ENCODE assay signal across 8 cellular contexts in the genomic region with DNA sequence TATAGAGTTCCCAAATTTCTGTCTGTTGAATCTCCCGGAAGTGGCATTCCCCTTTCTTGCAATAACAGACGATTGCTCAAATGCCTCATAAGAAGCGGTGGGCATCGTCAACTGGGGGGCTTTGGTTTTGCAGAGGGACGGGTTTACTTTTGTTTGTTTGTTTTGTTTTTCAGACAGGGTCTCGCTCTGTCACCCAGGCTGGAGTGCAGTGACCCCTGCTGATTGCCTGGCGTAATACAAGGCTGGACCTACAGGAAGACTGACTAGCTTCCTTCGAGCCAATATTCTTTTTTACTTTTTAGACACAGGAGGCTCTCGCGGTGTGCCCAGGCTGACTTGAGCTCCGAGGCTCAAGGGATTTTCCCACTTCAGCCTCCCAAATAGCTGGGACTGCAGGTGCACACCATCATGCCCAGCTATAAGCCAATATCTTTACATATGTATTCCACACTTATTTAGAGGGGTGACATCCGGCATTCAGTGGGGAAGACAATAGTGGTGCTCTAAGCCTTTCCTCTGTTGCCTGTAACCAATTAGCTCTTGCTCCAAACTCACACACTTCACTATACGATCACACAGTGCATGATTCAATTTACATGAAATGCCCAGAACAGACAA. TPM values are rescaled to one million over a fixed set of nuclear protein-coding genes. Genes with fewer than 3 reads are reported as not detected.
DNase-seq lines count a peak whose midpoint lies in the region; ATAC-seq, FAIRE-seq and TF ChIP-seq lines count a peak whose summit lies in the region.

No MANE protein-coding gene starts in this region.

- H3K4me2 ChIP-seq in A549, result peak overlapping the region; percentile 59

- intact Hi-C loops in transverse colon (cut with DNase I; ENCODE audit: low total_unique reads), result loop anchor here (2.0 kb wide), 1 partner anchor 249 kb away; no protein-coding TSS in a partner anchor

- peak; percentile 50 to 59; a peak in 4 of 5 replicates for TF ChIP-seq RAD21 in A549 (conservative IDR thresholded peaks at IDR 0.05 in 1 of 2, IDR thresholded peaks at IDR 0.05 in 1 of 2)

- H3K27ac ChIP-seq in A549 (no peak overlapping the region), transverse colon (no peak overlapping the region)

- TF ChIP-seq CTCF in A549 (IDR thresholded peaks at IDR 0.05), result peak; percentile 77
- peak; percentile 77 for TF ChIP-seq CTCF in GM13976 (IDR thresholded peaks at IDR 0.05; ENCODE audit: borderline replicate concordance, control extremely low read depth, extremely low read depth, insufficient read depth, missing control alignments)
- TF ChIP-seq CTCF in transverse colon (IDR thresholded peaks at IDR 0.05), result peak in 3 of 5 experiments; percentile 10 to 28 (median 14)

- no peak for TF ChIP-seq EP300 in A549 (IDR thresholded peaks at IDR 0.05)
- TF ChIP-seq EP300 in transverse colon (IDR thresholded peaks at IDR 0.05; ENCODE audit: low read depth), result no peak

- CTCF ChIA-PET in A549 (lab: Yijun Ruan, JAX), result interaction anchor here (0.5 to 5.8 kb wide), 13 partner anchors 10 to 373 kb away, joined by 3 to 71 read pairs (median 4); a partner anchor contains a TSS

- in situ Hi-C loops in GM13976 (cut with MboI; ENCODE audit: low sequenced_read_pairs, unreplicated experiment), result loop anchor here (10.0 kb wide), 1 partner anchor 245 kb away; no protein-coding TSS in a partner anchor
- in situ Hi-C loops in transverse colon (cut with MboI; ENCODE audit: low pct_ligation_motif_present in 1 of 4, low pct_unique_long_range_greater_than_20kb in 1 of 4, low sequenced_read_pairs in 3 of 4), result loop anchor here in 3 of 4 donors (10.0 to 25.0 kb wide), 2 partner anchors 233 to 245 kb away; no protein-coding TSS in a partner anchor

- H3K9ac ChIP-seq in NT2/D1 (ENCODE audit: insufficient read length, low read depth), result no peak overlapping the region

- H3K27me3 ChIP-seq in NT2/D1 (ENCODE audit: insufficient read depth, insufficient read length), result no peaks in the 10 kb centered on the region
- no peaks in the 10 kb centered on the region for H3K27me3 ChIP-seq in transverse colon

- TF ChIP-seq POLR2A in A549 (IDR thresholded peaks at IDR 0.05; ENCODE audit: low read length) (no peak), transverse colon (IDR thresholded peaks at IDR 0.05) (no peak)

- POLR2A ChIA-PET in A549 (lab: Yijun Ruan, JAX), result no interaction called here

- H3K36me3 ChIP-seq in NT2/D1 (ENCODE audit: insufficient read depth, insufficient read length, low read length) (no peaks in the 10 kb centered on the region), transverse colon (no peaks in the 10 kb centered on the region)

- ATAC-seq in A549 (peak; percentile 52 to 74; a peak in 4 of 6 replicates), HG02759 (IDR thresholded peaks at IDR 0.05; ENCODE audit: unreplicated experiment) (peak; percentile 78), left lobe of liver (peak; percentile 67)

- WGBS in A549 (ENCODE audit: missing lambda C conversion rate), result 20% methylated on average over 13 of the region's 13 CpGs
- WGBS in transverse colon (ENCODE audit: low coverage in 1 of 2), 2 donors, result 55 to 56% methylated on average over 11 to 13 of the region's 13 CpGs

- FAIRE-seq in A549 (lab: Jason Lieb, UNC), result no peak

- DNase-seq in A549 (ENCODE audit: low read depth in 1 of 2, low spot score in 1 of 2) (peak; percentile 46 to 51), GM13976 (ENCODE audit: low spot score) (peak; percentile 55), NT2/D1 (ENCODE audit: low read depth, low spot score) (peak; percentile 27), left lobe of liver (ENCODE audit: low spot score) (peak; percentile 56), transverse colon (peak; percentile 18), NCI-H1417 (lab: John Stamatoyannopoulos, UW) (no peak)
- peak; percentile 30 for DNase-seq in activated naive CD4-positive, alpha-beta T cell treated with anti-CD3 and anti-CD28 coated beads, Interleukin-2, amount 50 U/mL, for 16 hours

- H3K9me3 ChIP-seq in A549 (no peaks in the 10 kb centered on the region), NT2/D1 (ENCODE audit: insufficient read depth, low read length) (no peaks in the 10 kb centered on the region), transverse colon (no peaks in the 10 kb centered on the region)

- H3K4me3 ChIP-seq in A549, result no peak overlapping the region
- no peak overlapping the region for H3K4me3 ChIP-seq in NT2/D1 (ENCODE audit: insufficient read length, low read depth)
- H3K4me3 ChIP-seq in transverse colon, result no peak overlapping the region

- H3K4me1 ChIP-seq in A549, result peaks cover 14% of the 10 kb centered on the region
- peaks cover 6% of the 10 kb centered on the region for H3K4me1 ChIP-seq in NT2/D1 (ENCODE audit: insufficient read depth, insufficient read length)
- peaks cover 0 to 12% (median 5%) of the 10 kb centered on the region in 4 donors for H3K4me1 ChIP-seq in transverse colon

TF ChIP-seq in A549, 52 proteins besides CTCF, POLR2A, EP300 and RAD21:
- TF ChIP-seq SMC3 (IDR thresholded peaks at IDR 0.05), result peak; percentile 44; the same call in 2 of the 3 replicates
- TF ChIP-seq TFCP2L1 (CRISPR knock-in tag; IDR thresholded peaks at IDR 0.05), result no peak

RNA-seq across cellular contexts. Expression of a gene that starts 58.1 kb away (rescaled TPM):
- polyA plus RNA-seq in A549 (2011; rRNA removed), result 18.2 and 18.4 TPM in 2 replicates
- polyA plus RNA-seq in A549 (2012; cell fraction: cytosol; rRNA removed), result 2.1 and 2.5 TPM in 2 replicates
- 7.5 and 9.2 TPM in 2 replicates for polyA plus RNA-seq in A549 (2012; cell fraction: nucleus; rRNA removed)
- polyA plus RNA-seq in A549 (2017; fragmentation: RNase III; extraction: RNeasy Plus Mini Kit Qiagen cat#74134 plus additional on column Dnase treatment), result 8.8 to 9.5 TPM (median 8.9 TPM) in 3 replicates
- polyA minus RNA-seq in A549 (2011; rRNA and poly(A)+ RNA removed), result 22.3 and 30.3 TPM in 2 replicates
- 23.4 TPM for total RNA-seq in left lobe of liver
- total RNA-seq in transverse colon, result 100 to 1,000 TPM in 1 of 4 donors, 10 to 100 TPM in 3; 17.2 to 218 (median 25.5) TPM

RNA-seq across cellular contexts. Expression of a gene that starts 58.3 kb away (rescaled TPM):
- 24.7 and 40.4 TPM in 2 replicates for polyA plus RNA-seq in A549 (2011; rRNA removed)
- polyA plus RNA-seq in A549 (2012; cell fraction: cytosol; rRNA removed), result 7.9 and 8.2 TPM in 2 replicates
- 3.4 and 3.7 TPM in 2 replicates for polyA plus RNA-seq in A549 (2012; cell fraction: nucleus; rRNA removed)
- 19.5 to 19.9 TPM (median 19.6 TPM) in 3 replicates for polyA plus RNA-seq in A549 (2017; fragmentation: RNase III; extraction: RNeasy Plus Mini Kit Qiagen cat#74134 plus additional on column Dnase treatment)
- 14.2 and 14.5 TPM in 2 replicates for polyA minus RNA-seq in A549 (2011; rRNA and poly(A)+ RNA removed)
- 9.0 TPM for total RNA-seq in left lobe of liver
- total RNA-seq in transverse colon, result 10 to 100 TPM; 14.6 to 40.0 (median 21.1) TPM

Comparison
In these comparisons a context has a peak if more than half of its experiments do, and no peak if none do; other contexts are left out.
1. DNase-seq: peak in A549 (2 of 2), GM13976 (single experiment), NT2/D1 (single experiment), activated naive CD4-positive, alpha-beta T cell treated with anti-CD3 and anti-CD28 coated beads, Interleukin-2, amount 50 U/mL, for 16 hours (single experiment), left lobe of liver (single experiment) and transverse colon (single experiment); none in NCI-H1417 (0 of 3).
2. CTCF ChIP-seq: peak in every context shown above with its lines; median percentile 77 in A549; 77 in GM13976; 14 in transverse colon.
3. Peak in every context shown above with its lines, with median percentiles within 50 percentile points of each other: ATAC-seq.